ENCODE assay signal across 25 cellular contexts in genomic region chr11:95908826-95909225, GRCh38. TPM values are rescaled to one million over a fixed set of nuclear protein-coding genes. Genes with fewer than 3 reads are reported as not detected.
DNase-seq lines count a peak whose midpoint lies in the region; ATAC-seq, FAIRE-seq and TF ChIP-seq lines count a peak whose summit lies in the region.
"Had no signal": no experiment of that assay in that cellular context is flagged by ENCODE, and none has a peak within 500 bp of the region (broad histone marks: within the 10 kb centered on the region; RNA-seq: fewer than 3 reads in every experiment).

No MANE protein-coding gene starts in this region.

- H3K4me2 ChIP-seq in astrocyte (ENCODE audit: low read length) = peak overlapping the region; percentile 12

- H2AFZ ChIP-seq in astrocyte (ENCODE audit: low read depth, low read length) = no peak overlapping the region

- peak overlapping the region; percentile 3 for H3K9ac ChIP-seq in astrocyte (ENCODE audit: low read length)

- TF ChIP-seq CTCF in astrocyte (IDR thresholded peaks at IDR 0.05; ENCODE audit: insufficient read depth, low read depth, low read length) = no peak
- no peak for TF ChIP-seq CTCF in fibroblast of mammary gland (conservative IDR thresholded peaks at IDR 0.05; ENCODE audit: control insufficient read depth, insufficient read depth, low read depth, low read length)

- peak; percentile 37 for DNase-seq in Caki2 (ENCODE audit: low read depth)
- DNase-seq in astrocyte (ENCODE audit: low read depth) = peak; percentile 49
- DNase-seq in fibroblast of mammary gland (ENCODE audit: low read depth) = peak; percentile 55
- DNase-seq in renal cortical epithelial cell (ENCODE audit: low read depth) = peak; percentile 61
- DNase-seq in glomerular visceral epithelial cell (ENCODE audit: extremely low spot score) = no peak
- no peak for DNase-seq in DMS153 (lab: John Stamatoyannopoulos, UW)
- DNase-seq: activated CD4-positive, alpha-beta T cell treated with anti-CD3 and anti-CD28 coated beads, Interleukin-2, amount 50 U/mL, for 1 hour; activated naive CD4-positive, alpha-beta T cell treated with anti-CD3 and anti-CD28 coated beads, Interleukin-2, amount 50 U/mL, for 16 hours; anterior cingulate cortex; C1 segment of cervical spinal cord; Calu3; effector memory CD4-positive, alpha-beta T cell; glutamatergic neuron; KBM-7; kidney glomerular epithelial cell; NCI-H1436; NCI-H2107; NCI-H446; stimulated activated CD8-positive, alpha-beta memory T cell treated with anti-CD3 and anti-CD28 coated beads, Interleukin-4, amount 100 ng/mL, for 48 hours; upper lobe of right lung had no signal

- no peak for FAIRE-seq in astrocyte (lab: Jason Lieb, UNC)

- ATAC-seq in GM18858 (IDR thresholded peaks at IDR 0.05; ENCODE audit: unreplicated experiment) = no peak
- ATAC-seq in SK-N-SH treated with all-trans-retinoic acid at 6 μM for 48 hours = no peak
- ATAC-seq: upper lobe of right lung, WTC11 had no signal

- H3K79me2 ChIP-seq in astrocyte (ENCODE audit: insufficient read depth, low read length) = peaks cover 92% of the 10 kb centered on the region

- H3K27me3 ChIP-seq in astrocyte (ENCODE audit: insufficient read depth, low read length) = no peaks in the 10 kb centered on the region
- H3K27me3 ChIP-seq: upper lobe of right lung had no signal

- H3K27ac Mint-ChIP-seq in astrocyte (ENCODE audit: unreplicated experiment) = no peak overlapping the region
- H3K27ac Mint-ChIP-seq: progenitor cell of endocrine pancreas, WTC11 had no signal

- no peak overlapping the region for H3K4me3 Mint-ChIP-seq in astrocyte (ENCODE audit: unreplicated experiment)
- H3K4me3 Mint-ChIP-seq: WTC11 had no signal

- peaks cover 25% of the 10 kb centered on the region for H3K4me1 Mint-ChIP-seq in astrocyte (ENCODE audit: low read depth, unreplicated experiment)

- H3K4me3 ChIP-seq in astrocyte (ENCODE audit: insufficient read depth, low read depth, low read length) = no peak overlapping the region
- no peak overlapping the region for H3K4me3 ChIP-seq in fibroblast of mammary gland (ENCODE audit: control insufficient read depth, low read depth, low read length)
- H3K4me3 ChIP-seq: lung, upper lobe of right lung had no signal

- no peaks in the 10 kb centered on the region for H3K36me3 Mint-ChIP-seq in astrocyte (ENCODE audit: low read depth, unreplicated experiment)
- H3K36me3 Mint-ChIP-seq: WTC11 had no signal

- peak overlapping the region; percentile 62 for H3K27ac ChIP-seq in astrocyte (ENCODE audit: low read depth, low read length)
- H3K27ac ChIP-seq: upper lobe of right lung had no signal

- H3K27me3 Mint-ChIP-seq in astrocyte (ENCODE audit: low read depth, unreplicated experiment) = no peaks in the 10 kb centered on the region
- H3K27me3 Mint-ChIP-seq: progenitor cell of endocrine pancreas had no signal

- in situ Hi-C loops in Caki2 (cut with HindIII; ENCODE audit: low pct_unique_long_range_greater_than_20kb, low sequenced_read_pairs) = no loop called here

- H3K36me3 ChIP-seq in astrocyte (ENCODE audit: insufficient read depth, low read length) = no peaks in the 10 kb centered on the region
- H3K36me3 ChIP-seq: upper lobe of right lung had no signal

- peaks cover 14% of the 10 kb centered on the region for H4K20me1 ChIP-seq in astrocyte (ENCODE audit: insufficient read depth, low read length)

- H3K9me3 Mint-ChIP-seq in astrocyte (ENCODE audit: unreplicated experiment) = no peaks in the 10 kb centered on the region
- H3K9me3 Mint-ChIP-seq: WTC11 had no signal

- H3K9me3 ChIP-seq in astrocyte (ENCODE audit: insufficient read depth, low read depth, low read length) = no peaks in the 10 kb centered on the region
- H3K9me3 ChIP-seq: upper lobe of right lung had no signal

- H3K4me1 ChIP-seq in astrocyte (ENCODE audit: insufficient read depth, low read length) = peaks cover 19% of the 10 kb centered on the region
- H3K4me1 ChIP-seq: upper lobe of right lung had no signal

TF ChIP-seq in SK-N-SH treated with all-trans-retinoic acid at 6 μM for 48 hours, 23 proteins besides CTCF, POLR2A, EP300 and RAD21:
- TF ChIP-seq CSRNP3 (CRISPR knock-in tag; IDR thresholded peaks at IDR 0.05) = no peak
- no peak for TF ChIP-seq PPARA (CRISPR knock-in tag; IDR thresholded peaks at IDR 0.05; ENCODE audit: borderline replicate concordance)

RNA-seq across cellular contexts. Expression of gene MTMR2, which starts 15.1 kb away (rescaled TPM):
- total RNA-seq in Caki2 (2014; rRNA removed; shearing (Covaris generic); ENCODE audit: low replicate concordance) = 24.8 and 36.6 TPM in 2 replicates
- total RNA-seq in astrocyte = 68.0 and 70.6 TPM in 2 replicates
- total RNA-seq in renal cortical epithelial cell = 51.1 and 67.1 TPM in 2 replicates

Comparison
In these comparisons a context has a peak if more than half of its experiments do, and no peak if none do; other contexts are left out.
1. DNase-seq: peak in Caki2 (single experiment), astrocyte (single experiment), fibroblast of mammary gland (single experiment) and renal cortical epithelial cell (single experiment); none in glomerular visceral epithelial cell (single experiment) and DMS153 (single experiment).